ENCODE assay signal across 1 cellular context in the genomic region with DNA sequence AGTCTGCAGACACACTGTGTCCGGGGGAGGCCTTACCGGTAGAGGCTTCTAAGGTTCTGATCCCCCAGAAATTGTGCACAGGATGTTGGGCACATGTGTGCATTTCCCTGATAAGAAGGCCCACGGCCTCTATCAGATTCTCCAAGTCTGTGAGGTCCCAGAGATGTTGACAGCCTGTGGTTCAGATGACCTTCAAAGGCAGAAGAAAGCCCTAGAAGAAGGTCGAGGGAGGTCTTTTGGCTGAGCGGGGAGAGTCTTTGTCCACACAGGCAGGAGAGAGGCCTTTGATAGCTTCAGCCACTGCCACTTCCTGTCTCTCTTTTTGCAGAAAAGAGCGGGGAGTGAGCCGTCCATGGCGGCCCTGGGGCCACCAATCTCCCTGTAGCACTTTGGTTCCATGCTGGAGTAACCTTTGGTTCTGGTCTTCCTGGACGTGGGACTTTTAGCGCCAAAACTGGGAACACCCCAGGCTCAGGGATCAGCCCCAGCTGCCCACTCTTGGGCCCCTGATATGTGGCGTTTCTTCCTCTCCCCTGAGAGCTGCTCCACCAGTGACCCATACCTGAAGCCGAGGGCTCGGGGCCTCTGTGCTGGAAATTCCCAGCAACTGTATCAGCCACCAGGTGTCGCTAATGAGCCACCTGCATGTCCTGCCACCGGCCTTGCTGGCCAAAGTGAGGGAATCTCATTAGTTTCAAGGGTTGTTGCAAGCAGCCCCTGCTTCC.
TF ChIP-seq lines count a peak whose summit lies in the region.

No MANE protein-coding gene starts in this region.

TF ChIP-seq in GM12878, 131 proteins besides CTCF, POLR2A, EP300 and RAD21 (continued from another document):
- TF ChIP-seq, protein P1, sequence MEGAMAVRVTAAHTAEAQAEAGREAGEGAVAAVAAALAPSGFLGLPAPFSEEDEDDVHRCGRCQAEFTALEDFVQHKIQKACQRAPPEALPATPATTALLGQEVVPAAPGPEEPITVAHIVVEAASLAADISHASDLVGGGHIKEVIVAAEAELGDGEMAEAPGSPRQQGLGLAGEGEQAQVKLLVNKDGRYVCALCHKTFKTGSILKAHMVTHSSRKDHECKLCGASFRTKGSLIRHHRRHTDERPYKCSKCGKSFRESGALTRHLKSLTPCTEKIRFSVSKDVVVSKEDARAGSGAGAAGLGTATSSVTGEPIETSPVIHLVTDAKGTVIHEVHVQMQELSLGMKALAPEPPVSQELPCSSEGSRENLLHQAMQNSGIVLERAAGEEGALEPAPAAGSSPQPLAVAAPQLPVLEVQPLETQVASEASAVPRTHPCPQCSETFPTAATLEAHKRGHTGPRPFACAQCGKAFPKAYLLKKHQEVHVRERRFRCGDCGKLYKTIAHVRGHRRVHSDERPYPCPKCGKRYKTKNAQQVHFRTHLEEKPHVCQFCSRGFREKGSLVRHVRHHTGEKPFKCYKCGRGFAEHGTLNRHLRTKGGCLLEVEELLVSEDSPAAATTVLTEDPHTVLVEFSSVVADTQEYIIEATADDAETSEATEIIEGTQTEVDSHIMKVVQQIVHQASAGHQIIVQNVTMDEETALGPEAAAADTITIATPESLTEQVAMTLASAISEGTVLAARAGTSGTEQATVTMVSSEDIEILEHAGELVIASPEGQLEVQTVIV (IDR thresholded peaks at IDR 0.05; ENCODE audit: borderline replicate concordance, partially characterized antibody) = no peak
- no peak for TF ChIP-seq SREBF1 (IDR thresholded peaks at IDR 0.05; ENCODE audit: low read length)
- no peak for TF ChIP-seq PML (IDR thresholded peaks at IDR 0.05; ENCODE audit: low read length)
- TF ChIP-seq, protein P2, sequence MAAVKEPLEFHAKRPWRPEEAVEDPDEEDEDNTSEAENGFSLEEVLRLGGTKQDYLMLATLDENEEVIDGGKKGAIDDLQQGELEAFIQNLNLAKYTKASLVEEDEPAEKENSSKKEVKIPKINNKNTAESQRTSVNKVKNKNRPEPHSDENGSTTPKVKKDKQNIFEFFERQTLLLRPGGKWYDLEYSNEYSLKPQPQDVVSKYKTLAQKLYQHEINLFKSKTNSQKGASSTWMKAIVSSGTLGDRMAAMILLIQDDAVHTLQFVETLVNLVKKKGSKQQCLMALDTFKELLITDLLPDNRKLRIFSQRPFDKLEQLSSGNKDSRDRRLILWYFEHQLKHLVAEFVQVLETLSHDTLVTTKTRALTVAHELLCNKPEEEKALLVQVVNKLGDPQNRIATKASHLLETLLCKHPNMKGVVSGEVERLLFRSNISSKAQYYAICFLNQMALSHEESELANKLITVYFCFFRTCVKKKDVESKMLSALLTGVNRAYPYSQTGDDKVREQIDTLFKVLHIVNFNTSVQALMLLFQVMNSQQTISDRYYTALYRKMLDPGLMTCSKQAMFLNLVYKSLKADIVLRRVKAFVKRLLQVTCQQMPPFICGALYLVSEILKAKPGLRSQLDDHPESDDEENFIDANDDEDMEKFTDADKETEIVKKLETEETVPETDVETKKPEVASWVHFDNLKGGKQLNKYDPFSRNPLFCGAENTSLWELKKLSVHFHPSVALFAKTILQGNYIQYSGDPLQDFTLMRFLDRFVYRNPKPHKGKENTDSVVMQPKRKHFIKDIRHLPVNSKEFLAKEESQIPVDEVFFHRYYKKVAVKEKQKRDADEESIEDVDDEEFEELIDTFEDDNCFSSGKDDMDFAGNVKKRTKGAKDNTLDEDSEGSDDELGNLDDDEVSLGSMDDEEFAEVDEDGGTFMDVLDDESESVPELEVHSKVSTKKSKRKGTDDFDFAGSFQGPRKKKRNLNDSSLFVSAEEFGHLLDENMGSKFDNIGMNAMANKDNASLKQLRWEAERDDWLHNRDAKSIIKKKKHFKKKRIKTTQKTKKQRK (IDR thresholded peaks at IDR 0.05; ENCODE audit: low read depth, low read length) = no peak
- TF ChIP-seq HDAC6 (IDR thresholded peaks at IDR 0.05; ENCODE audit: unreplicated experiment) = no peak
- TF ChIP-seq ESRRA (IDR thresholded peaks at IDR 0.05; ENCODE audit: low read length) = no peak
- TF ChIP-seq IRF4 (IDR thresholded peaks at IDR 0.05; ENCODE audit: low read depth, low read length) = 0 out of 2 replicates have a peak, but pooled peaks have one; percentile 12
- TF ChIP-seq, protein P3, sequence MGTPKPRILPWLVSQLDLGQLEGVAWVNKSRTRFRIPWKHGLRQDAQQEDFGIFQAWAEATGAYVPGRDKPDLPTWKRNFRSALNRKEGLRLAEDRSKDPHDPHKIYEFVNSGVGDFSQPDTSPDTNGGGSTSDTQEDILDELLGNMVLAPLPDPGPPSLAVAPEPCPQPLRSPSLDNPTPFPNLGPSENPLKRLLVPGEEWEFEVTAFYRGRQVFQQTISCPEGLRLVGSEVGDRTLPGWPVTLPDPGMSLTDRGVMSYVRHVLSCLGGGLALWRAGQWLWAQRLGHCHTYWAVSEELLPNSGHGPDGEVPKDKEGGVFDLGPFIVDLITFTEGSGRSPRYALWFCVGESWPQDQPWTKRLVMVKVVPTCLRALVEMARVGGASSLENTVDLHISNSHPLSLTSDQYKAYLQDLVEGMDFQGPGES (IDR thresholded peaks at IDR 0.05) = no peak
- TF ChIP-seq YY1 (IDR thresholded peaks at IDR 0.05; ENCODE audit: low read depth, low read length) = 0 out of 2 replicates have a peak, but pooled peaks have one; percentile 44
- TF ChIP-seq, protein P4, sequence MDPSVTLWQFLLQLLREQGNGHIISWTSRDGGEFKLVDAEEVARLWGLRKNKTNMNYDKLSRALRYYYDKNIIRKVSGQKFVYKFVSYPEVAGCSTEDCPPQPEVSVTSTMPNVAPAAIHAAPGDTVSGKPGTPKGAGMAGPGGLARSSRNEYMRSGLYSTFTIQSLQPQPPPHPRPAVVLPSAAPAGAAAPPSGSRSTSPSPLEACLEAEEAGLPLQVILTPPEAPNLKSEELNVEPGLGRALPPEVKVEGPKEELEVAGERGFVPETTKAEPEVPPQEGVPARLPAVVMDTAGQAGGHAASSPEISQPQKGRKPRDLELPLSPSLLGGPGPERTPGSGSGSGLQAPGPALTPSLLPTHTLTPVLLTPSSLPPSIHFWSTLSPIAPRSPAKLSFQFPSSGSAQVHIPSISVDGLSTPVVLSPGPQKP (IDR thresholded peaks at IDR 0.05; ENCODE audit: low read depth, low read length) = 0 out of 2 replicates have a peak, but pooled peaks have one; percentile 16
- no peak for TF ChIP-seq EED (IDR thresholded peaks at IDR 0.05; ENCODE audit: low read depth)
- TF ChIP-seq, protein P5, sequence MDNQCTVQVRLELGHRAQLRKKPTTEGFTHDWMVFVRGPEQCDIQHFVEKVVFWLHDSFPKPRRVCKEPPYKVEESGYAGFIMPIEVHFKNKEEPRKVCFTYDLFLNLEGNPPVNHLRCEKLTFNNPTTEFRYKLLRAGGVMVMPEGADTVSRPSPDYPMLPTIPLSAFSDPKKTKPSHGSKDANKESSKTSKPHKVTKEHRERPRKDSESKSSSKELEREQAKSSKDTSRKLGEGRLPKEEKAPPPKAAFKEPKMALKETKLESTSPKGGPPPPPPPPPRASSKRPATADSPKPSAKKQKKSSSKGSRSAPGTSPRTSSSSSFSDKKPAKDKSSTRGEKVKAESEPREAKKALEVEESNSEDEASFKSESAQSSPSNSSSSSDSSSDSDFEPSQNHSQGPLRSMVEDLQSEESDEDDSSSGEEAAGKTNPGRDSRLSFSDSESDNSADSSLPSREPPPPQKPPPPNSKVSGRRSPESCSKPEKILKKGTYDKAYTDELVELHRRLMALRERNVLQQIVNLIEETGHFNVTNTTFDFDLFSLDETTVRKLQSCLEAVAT (IDR thresholded peaks at IDR 0.05) = no peak
- TF ChIP-seq ETV6 (conservative IDR thresholded peaks at IDR 0.05 in 1 of 2, IDR thresholded peaks at IDR 0.05 in 1 of 2; ENCODE audit: borderline replicate concordance in 1 of 2, low read depth in 1 of 2) = no peak
- peak; percentile 82 for TF ChIP-seq NR2F1 (conservative IDR thresholded peaks at IDR 0.05)
- no peak for TF ChIP-seq EGR1 (IDR thresholded peaks at IDR 0.05; ENCODE audit: borderline replicate concordance in 1 of 2, low read depth in 2 of 2, low read length in 2 of 2)
